Comparison of ENCODE assay signal across 9 cellular contexts in the genomic region with DNA sequence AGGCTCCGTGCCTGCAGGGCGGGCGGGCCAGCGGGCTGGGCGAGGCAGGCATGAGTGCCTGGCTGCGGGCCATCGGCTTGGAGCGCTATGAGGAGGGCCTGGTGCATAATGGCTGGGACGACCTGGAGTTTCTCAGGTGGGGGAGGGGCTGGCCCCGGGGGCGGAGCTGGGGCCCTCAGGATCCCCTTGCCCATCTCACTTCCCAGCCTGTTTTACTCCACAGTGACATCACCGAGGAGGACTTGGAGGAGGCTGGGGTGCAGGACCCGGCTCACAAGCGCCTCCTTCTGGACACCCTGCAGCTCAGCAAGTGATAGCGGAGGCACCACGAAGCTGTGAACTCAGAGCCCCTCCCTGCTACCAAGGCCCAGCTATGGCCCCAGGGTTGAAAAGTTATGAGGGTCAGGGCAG. TPM values are rescaled to one million over a fixed set of nuclear protein-coding genes. Genes with fewer than 3 reads are reported as not detected.
DNase-seq lines count a peak whose midpoint lies in the region; ATAC-seq, FAIRE-seq and TF ChIP-seq lines count a peak whose summit lies in the region.
"Had no signal": no experiment of that assay in that cellular context is flagged by ENCODE, and none has a peak within 500 bp of the region (broad histone marks: within the 10 kb centered on the region; RNA-seq: fewer than 3 reads in every experiment).

No MANE protein-coding gene starts in this region.

- no peak for DNase-seq in AG04450 (ENCODE audit: low read depth, low spot score)
- DNase-seq in GM12891 (ENCODE audit: insufficient read length, low spot score): peak; percentile 97
- peak; percentile 58 for DNase-seq in NCI-H460 (ENCODE audit: extremely low read depth, low read depth)
- peak; percentile 56 for DNase-seq in activated T-cell treated with anti-CD3 and anti-CD28 coated beads, Interleukin-2, amount 50 U/mL, for 1 hour
- peak; percentile 32 for DNase-seq in non-pigmented ciliary epithelial cell (ENCODE audit: low read depth)
- DNase-seq in NK-92 (lab: John Stamatoyannopoulos, UW; ENCODE audit: unreplicated experiment): no peak

- H3K4me3 ChIP-seq in AG04450 (ENCODE audit: low read depth, low read length) (no peak overlapping the region), gastroesophageal sphincter (no peak overlapping the region)

- 16% methylated on average over 8 of the region's 16 CpGs; no CpG with 5 or more reads in 1 of the 2 donors for WGBS in gastroesophageal sphincter (ENCODE audit: low coverage in 1 of 2), 2 donors

- TF ChIP-seq CTCF in AG04450 (IDR thresholded peaks at IDR 0.05; ENCODE audit: low read depth, low read length): peak; percentile 79
- TF ChIP-seq CTCF in gastroesophageal sphincter (IDR thresholded peaks at IDR 0.05): peak in 3 of 4 experiments; percentile 74 to 86 (median 79)

- H3K9me3 ChIP-seq in AG04450 (ENCODE audit: control insufficient read depth, insufficient read depth, low read length) (peaks cover 4% of the 10 kb centered on the region; the same call in 1 of the 2 replicates), gastroesophageal sphincter (no peaks in the 10 kb centered on the region)

- no peak for TF ChIP-seq EP300 in gastroesophageal sphincter (IDR thresholded peaks at IDR 0.05)

- H3K27me3 ChIP-seq in AG04450 (ENCODE audit: control insufficient read depth, insufficient read depth, low read length): peaks cover 27% of the 10 kb centered on the region
- H3K27me3 ChIP-seq in gastroesophageal sphincter: peaks cover 29% of the 10 kb centered on the region

- peak; percentile 66 for FAIRE-seq in GM12891 (lab: Jason Lieb, UNC)

- TF ChIP-seq POLR2A in GM12891 (IDR thresholded peaks at IDR 0.05; ENCODE audit: low read depth, low read length): no peak
- no peak for TF ChIP-seq POLR2A in gastroesophageal sphincter (IDR thresholded peaks at IDR 0.05)

- peaks cover 0 to 53% of the 10 kb centered on the region in 2 donors for H3K36me3 ChIP-seq in gastroesophageal sphincter

- ATAC-seq in gastroesophageal sphincter: peak; percentile 53
- no peak for ATAC-seq in GM21529 (IDR thresholded peaks at IDR 0.05; ENCODE audit: unreplicated experiment)

- H3K4me1 ChIP-seq in gastroesophageal sphincter: peaks cover 0 to 81% (median 38%) of the 10 kb centered on the region in 3 donors

- H3K27ac ChIP-seq in AG04450 (ENCODE audit: low read depth, low read length): no peak overlapping the region
- peak overlapping the region in 3 of 4 donors; percentile 80 to 89 (median 86) for H3K27ac ChIP-seq in gastroesophageal sphincter

- POLR2A ChIA-PET in AG04450 (lab: Yijun Ruan, JAX): interaction anchor here (1.1 to 1.3 kb wide), 3 partner anchors 15 to 192 kb away, joined by 3 to 4 read pairs (median 3); a partner anchor contains a TSS

- CTCF ChIA-PET in AG04450 (lab: Charles Lee): interaction anchor here (0.6 to 5.4 kb wide), 14 partner anchors 9 to 261 kb away, joined by 3 to 34 read pairs (median 4); no protein-coding TSS in a partner anchor

TF ChIP-seq in GM12891, 5 proteins besides CTCF, POLR2A, EP300 and RAD21:
- TF ChIP-seq PAX5 (IDR thresholded peaks at IDR 0.05; ENCODE audit: insufficient read depth, low read length, severe bottlenecking): no peak
- TF ChIP-seq TAF1 (IDR thresholded peaks at IDR 0.05; ENCODE audit: low read depth, low read length): no peak
- no peak for TF ChIP-seq POLR2AphosphoS5 (IDR thresholded peaks at IDR 0.05; ENCODE audit: low read depth, low read length)
- TF ChIP-seq SPI1 (IDR thresholded peaks at IDR 0.05; ENCODE audit: low read depth, low read length): no peak
- no peak; the same call in 1 of the 2 replicates for TF ChIP-seq POU2F2 (IDR thresholded peaks at IDR 0.05; ENCODE audit: low read depth, low read length)

RNA-seq across cellular contexts. Expression of a gene that starts 5.9 kb away (rescaled TPM):
- not detected in 2 replicates for polyA plus RNA-seq in AG04450 (2011; rRNA removed)
- not detected in 2 replicates for polyA minus RNA-seq in AG04450 (2011; rRNA and poly(A)+ RNA removed)
- polyA plus RNA-seq in GM12891 (2012; ENCODE audit: low read depth, missing spikeins): not detected
- not detected in 2 replicates for total RNA-seq in NCI-H460 (2014; rRNA removed; shearing (Covaris generic))
- not detected in 2 replicates for polyA plus RNA-seq in NCI-H460 (2014; cell fraction: nucleus; rRNA removed)
- 1 to 10 TPM in 1 of 4 donors, under 1 TPM in 2, not detected in 1; 0.37 to 3.2 (median 0.89) TPM for total RNA-seq in gastroesophageal sphincter
- polyA plus RNA-seq: esophagus had no signal

RNA-seq across cellular contexts. Expression of a gene that starts 13.5 kb away (rescaled TPM):
- 79.8 and 85.3 TPM in 2 replicates for polyA plus RNA-seq in AG04450 (2011; rRNA removed)
- polyA minus RNA-seq in AG04450 (2011; rRNA and poly(A)+ RNA removed): 140 and 173 TPM in 2 replicates
- polyA plus RNA-seq in GM12891 (2012; ENCODE audit: low read depth, missing spikeins): 59.5 TPM
- 49.1 and 55.6 TPM in 2 replicates for total RNA-seq in NCI-H460 (2014; rRNA removed; shearing (Covaris generic))
- 68.5 and 126 TPM in 2 replicates for polyA plus RNA-seq in NCI-H460 (2014; cell fraction: nucleus; rRNA removed)
- 100 to 1,000 TPM in 2 of 4 donors, 10 to 100 TPM in 2; 65.8 to 134 (median 92.4) TPM for total RNA-seq in gastroesophageal sphincter

RNA-seq across cellular contexts. Expression of a gene that starts 21.5 kb away (rescaled TPM):
- not detected in 2 replicates for polyA plus RNA-seq in AG04450 (2011; rRNA removed)
- polyA minus RNA-seq in AG04450 (2011; rRNA and poly(A)+ RNA removed): not detected in 2 replicates
- 0.98 TPM for polyA plus RNA-seq in GM12891 (2012; ENCODE audit: low read depth, missing spikeins)
- total RNA-seq in NCI-H460 (2014; rRNA removed; shearing (Covaris generic)): not detected in 2 replicates
- polyA plus RNA-seq in NCI-H460 (2014; cell fraction: nucleus; rRNA removed): not detected in 2 replicates
- total RNA-seq in gastroesophageal sphincter: 10 to 100 TPM in 3 of 4 donors, 1 to 10 TPM in 1; 7.3 to 70.3 (median 33.9) TPM

RNA-seq across cellular contexts. Expression of a gene that starts 46.1 kb away (rescaled TPM):
- polyA plus RNA-seq in AG04450 (2011; rRNA removed): 0.19 and 0.21 TPM in 2 replicates
- not detected in 2 replicates for polyA minus RNA-seq in AG04450 (2011; rRNA and poly(A)+ RNA removed)
- not detected for polyA plus RNA-seq in GM12891 (2012; ENCODE audit: low read depth, missing spikeins)
- not detected in 2 replicates for total RNA-seq in NCI-H460 (2014; rRNA removed; shearing (Covaris generic))
- not detected in 2 replicates for polyA plus RNA-seq in NCI-H460 (2014; cell fraction: nucleus; rRNA removed)
- total RNA-seq in gastroesophageal sphincter: 10 to 100 TPM in 1 of 4 donors, under 1 TPM in 1, not detected in 2; 0.81 to 23.7 TPM

Comparison
In these comparisons a context has a peak if more than half of its experiments do, and no peak if none do; other contexts are left out.
1. DNase-seq: peak in GM12891 (single experiment), NCI-H460 (single experiment), activated T-cell treated with anti-CD3 and anti-CD28 coated beads, Interleukin-2, amount 50 U/mL, for 1 hour (single experiment) and non-pigmented ciliary epithelial cell (single experiment); none in AG04450 (single experiment) and NK-92 (single experiment).